ENCODE assay signal across 11 cellular contexts in genomic region chr16:56273615-56274014, GRCh38.
A peak's percentile ranks its signal among the peaks of the same experiment; 100 is the strongest.
DNase-seq lines count a peak whose midpoint lies in the region; TF ChIP-seq lines count a peak whose summit lies in the region.
"Had no signal": no experiment of that assay in that cellular context is flagged by ENCODE, and none has a peak within 500 bp of the region (broad histone marks: within the 10 kb centered on the region; RNA-seq: fewer than 3 reads in every experiment).

No MANE protein-coding gene starts in this region.

- no peaks in the 10 kb centered on the region for H3K36me3 ChIP-seq in right atrium auricular region
- peaks cover 0 to under 1% (median 0%) of the 10 kb centered on the region in 4 donors for H3K36me3 ChIP-seq in sigmoid colon

- 75 to 84% methylated on average over 4 of the region's 4 CpGs for WGBS in sigmoid colon, 2 donors

- H3K27ac ChIP-seq in right atrium auricular region (peak overlapping the region; percentile 17 to 60), layer of hippocampus (ENCODE audit: low read depth, low read length) (peak overlapping the region; percentile 33), sigmoid colon (peak overlapping the region in 1 of 4 donors; percentile 90), RWPE1 (no peak overlapping the region)

- peaks cover 0 to 43% of the 10 kb centered on the region in 2 donors for H3K4me1 ChIP-seq in right atrium auricular region
- peaks cover 5 to 57% (median 39%) of the 10 kb centered on the region in 4 donors for H3K4me1 ChIP-seq in sigmoid colon

- intact Hi-C loops in cardiac septum (cut with DNase I) = no loop called here
- intact Hi-C loops in sigmoid colon (cut with DNase I) = no loop called here

- DNase-seq in right atrium auricular region (ENCODE audit: low spot score) (no peak), cardiac septum (ENCODE audit: low spot score) (no peak), sigmoid colon (peak; percentile 15), germinal center (ENCODE audit: low spot score) (no peak), T1000 (lab: John Stamatoyannopoulos, UW) (no peak), RWPE1 (ENCODE audit: low spot score) (no peak)
- DNase-seq: C1 segment of cervical spinal cord; CD4-positive, alpha-beta T cell; DMS79 had no signal

- H3K9me3 ChIP-seq in right atrium auricular region (no peaks in the 10 kb centered on the region), sigmoid colon (no peaks in the 10 kb centered on the region)

- CTCF ChIA-PET in RWPE1 (lab: Yijun Ruan, JAX) = interaction anchor here (0.8 kb wide), 1 partner anchor 12 kb away, joined by 3 read pairs; no protein-coding TSS in a partner anchor

- TF ChIP-seq CTCF in right atrium auricular region (IDR thresholded peaks at IDR 0.05) (no peak), sigmoid colon (IDR thresholded peaks at IDR 0.05) (no peak), RWPE1 (conservative IDR thresholded peaks at IDR 0.05; ENCODE audit: low read depth) (no peak)

- H3K27me3 ChIP-seq in right atrium auricular region = no peaks in the 10 kb centered on the region
- no peaks in the 10 kb centered on the region for H3K27me3 ChIP-seq in layer of hippocampus (ENCODE audit: control insufficient read depth, insufficient read depth, low read length)
- no peaks in the 10 kb centered on the region for H3K27me3 ChIP-seq in sigmoid colon

- TF ChIP-seq POLR2A in sigmoid colon (IDR thresholded peaks at IDR 0.05) = no peak

- no peak for TF ChIP-seq EP300 in sigmoid colon (IDR thresholded peaks at IDR 0.05)

- POLR2A ChIA-PET in RWPE1 (lab: Yijun Ruan, JAX; ENCODE audit: low non-redundant PET) = no interaction called here

- no peak overlapping the region for H3K4me3 ChIP-seq in right atrium auricular region
- no peak overlapping the region for H3K4me3 ChIP-seq in sigmoid colon
- H3K4me3 ChIP-seq: GM12878 had no signal
